Comparison of ENCODE assay signal across 8 cellular contexts in the genomic region with DNA sequence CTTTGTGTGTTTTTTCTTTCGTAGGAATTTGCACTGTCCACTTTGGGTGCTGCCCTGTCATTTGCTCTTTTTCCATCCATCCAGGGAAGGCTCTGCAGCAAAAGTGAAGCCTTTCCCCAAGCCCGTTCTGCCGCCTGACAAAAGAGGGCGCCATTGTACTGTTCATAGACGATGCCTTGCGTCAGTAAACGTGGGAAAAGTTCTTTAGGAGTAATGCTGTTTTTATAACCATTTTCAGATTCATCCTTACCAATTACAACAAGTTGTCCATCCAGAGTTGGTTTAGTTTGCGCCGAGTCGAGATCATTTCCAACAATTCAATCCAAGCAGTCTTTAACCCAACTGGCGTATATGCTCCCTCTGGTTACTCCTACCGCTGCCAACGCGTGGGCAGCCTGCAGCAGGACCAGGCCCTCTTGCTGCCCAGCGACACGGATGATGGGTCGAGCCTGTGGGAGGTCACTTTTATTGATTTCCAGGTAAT. TPM values are rescaled to one million over a fixed set of nuclear protein-coding genes. Genes with fewer than 3 reads are reported as not detected.
DNase-seq lines count a peak whose midpoint lies in the region; ATAC-seq, FAIRE-seq and TF ChIP-seq lines count a peak whose summit lies in the region.

No MANE protein-coding gene starts in this region.

- intact Hi-C loops in Panc1 (cut with micrococcal nuclease; ENCODE audit: unreplicated experiment) = no loop called here
- intact Hi-C loops in K562 (cut with micrococcal nuclease) = loop anchor here (1.0 to 10.0 kb wide), 6 partner anchors 24 to 1252 kb away; no protein-coding TSS in a partner anchor

- peak; percentile 82 to 93 for TF ChIP-seq RAD21 in K562 (CRISPR knock-in tag; conservative IDR thresholded peaks at IDR 0.05 in 1 of 2, IDR thresholded peaks at IDR 0.05 in 1 of 2)

- no peak for TF ChIP-seq EP300 in K562 (IDR thresholded peaks at IDR 0.05; ENCODE audit: low read length)

- H3K9me3 ChIP-seq in Panc1 (ENCODE audit: control insufficient read depth, insufficient read depth, low read depth, low read length) = no peaks in the 10 kb centered on the region
- H3K9me3 ChIP-seq in K562 (replicated peaks; ENCODE audit: control insufficient read depth, insufficient read depth, low read depth, low read length) = no peaks in the 10 kb centered on the region
- H3K9me3 ChIP-seq in iPS DF 6.9 (ENCODE audit: control insufficient read depth, insufficient read depth, low read length) = no peaks in the 10 kb centered on the region

- no peaks in the 10 kb centered on the region for H3K4me1 ChIP-seq in Panc1 (ENCODE audit: control insufficient read depth, insufficient read depth, low read length)
- peaks cover 0 to 10% of the 10 kb centered on the region in 2 experiments; a peak in 4 of 5 replicates for H3K4me1 ChIP-seq in K562 (replicated peaks in 1 of 2; ENCODE audit: control insufficient read depth in 2 of 2, insufficient read depth in 2 of 2, low read length in 2 of 2)
- no peaks in the 10 kb centered on the region for H3K4me1 ChIP-seq in iPS DF 6.9 (ENCODE audit: control insufficient read depth, insufficient read depth, low read length)

- CTCF ChIA-PET in Panc1 (lab: Charles Lee) (interaction anchor here (0.6 to 0.7 kb wide), 2 partner anchors 829 to 1840 kb away, joined by 3 read pairs; no protein-coding TSS in a partner anchor), K562 (lab: Yijun Ruan, JAX; ENCODE audit: low intra/inter-chr PET ratio) (interaction anchor here (0.8 to 1.3 kb wide), 2 partner anchors 37 to 1252 kb away, joined by 5 read pairs; no protein-coding TSS in a partner anchor)

- POLR2A ChIA-PET in Panc1 (lab: Charles Lee) (no interaction called here), K562 (lab: Yijun Ruan, JAX) (interaction anchor here (0.7 kb wide), 1 partner anchor 979 kb away, joined by 3 read pairs; no protein-coding TSS in a partner anchor)

- H3K4me2 ChIP-seq in K562 (ENCODE audit: insufficient read depth, low read length) = no peak overlapping the region

- H3K4me3 ChIP-seq in Jurkat, Clone E6-1 (ENCODE audit: low read length) = no peak overlapping the region
- H3K4me3 ChIP-seq in Panc1 (ENCODE audit: low read depth in 2 of 2, low read length in 2 of 2) (no peak overlapping the region), K562 (no peak overlapping the region), iPS DF 6.9 (ENCODE audit: low read length) (no peak overlapping the region)

- WGBS in K562 (ENCODE audit: insufficient coverage, low coverage, missing lambda C conversion rate) = 24% methylated on average over 17 of the region's 17 CpGs
- WGBS in iPS DF 6.9 (ENCODE audit: insufficient coverage, insufficient read length) = no CpG with 5 or more reads among the region's 17 CpGs

- H3K79me2 ChIP-seq in K562 (ENCODE audit: control insufficient read depth, insufficient read depth, low read length) = no peaks in the 10 kb centered on the region

- H2AFZ ChIP-seq in K562 (ENCODE audit: low read depth, low read length) = peak overlapping the region; percentile 7; the same call in 1 of the 2 replicates

- H4K20me1 ChIP-seq in K562 (replicated peaks; ENCODE audit: control insufficient read depth, insufficient read depth, low read length) = no peaks in the 10 kb centered on the region

- BruUV-seq in Panc1 (replicated peaks; lab: Mats Ljungman, UMichigan) (no TSS peak), K562 (replicated peaks; lab: Mats Ljungman, UMichigan) (no TSS peak)

- peak; percentile 88 for TF ChIP-seq CTCF in Panc1 (IDR thresholded peaks at IDR 0.05)
- peak; percentile 81 to 95 (median 95) for TF ChIP-seq CTCF in K562 (IDR thresholded peaks at IDR 0.05 in 2 of 3, conservative IDR thresholded peaks at IDR 0.05 in 1 of 3; ENCODE audit: insufficient read depth in 2 of 3, low read depth in 1 of 3, low read length in 3 of 3)

- H3K36me3 ChIP-seq in Panc1 (ENCODE audit: control insufficient read depth, insufficient read depth, low read length) = no peaks in the 10 kb centered on the region
- no peaks in the 10 kb centered on the region for H3K36me3 ChIP-seq in K562 (ENCODE audit: control insufficient read depth, insufficient read depth, low read length)
- H3K36me3 ChIP-seq in iPS DF 6.9 (ENCODE audit: control insufficient read depth, insufficient read depth, low read length) = no peaks in the 10 kb centered on the region

- H3K27me3 ChIP-seq in Panc1 (ENCODE audit: control insufficient read depth, insufficient read depth, low read length) (no peaks in the 10 kb centered on the region), K562 (ENCODE audit: control insufficient read depth in 2 of 2, insufficient read depth in 2 of 2, low read length in 2 of 2) (no peaks in the 10 kb centered on the region), iPS DF 6.9 (ENCODE audit: control insufficient read depth, insufficient read depth, low read length) (no peaks in the 10 kb centered on the region)

- H3K27ac ChIP-seq in Panc1 (ENCODE audit: low read length) (no peak overlapping the region), K562 (ENCODE audit: extremely low read depth, low read depth, low read length) (no peak overlapping the region), iPS DF 6.9 (ENCODE audit: low read length) (no peak overlapping the region)

- DNase-seq in G401 (ENCODE audit: low spot score) = peak; percentile 30
- DNase-seq in Jurkat, Clone E6-1 (ENCODE audit: low read depth, low spot score) = peak; percentile 68
- DNase-seq in Panc1 (ENCODE audit: low read depth, low spot score) = peak; percentile 22
- DNase-seq in K562 (ENCODE audit: extremely low read depth in 1 of 4, low spot score in 3 of 4) = peak; percentile 52 to 84 (median 56)
- peak; percentile 57 for DNase-seq in iPS DF 6.9 (ENCODE audit: low read depth, low spot score)
- peak; percentile 4 to 7 for DNase-seq in stimulated activated CD4-positive, alpha-beta T cell treated with anti-CD3 and anti-CD28 coated beads, Interleukin-1b, Interleukin-23, amount 100 ng/mL, for 4 hours (ENCODE audit: low read depth in 2 of 2)
- no peak for DNase-seq in activated CD4-positive, CD25-positive, alpha-beta regulatory T cell (lab: John Stamatoyannopoulos, UW)

- TF ChIP-seq POLR2A in K562 (conservative IDR thresholded peaks at IDR 0.05) = no peak

- no peak overlapping the region for H3K9ac ChIP-seq in K562 (ENCODE audit: insufficient read depth in 1 of 2, low read depth in 2 of 2, low read length in 2 of 2)

- FAIRE-seq in K562 (lab: Jason Lieb, UNC) = peak; percentile 92

- in situ Hi-C loops in G401 (cut with HindIII; ENCODE audit: low sequenced_read_pairs) = no loop called here
- in situ Hi-C loops in Panc1 (cut with HindIII; ENCODE audit: low pct_unique_long_range_greater_than_20kb, low sequenced_read_pairs) = no loop called here
- in situ Hi-C loops in K562 (cut with MboI) = no loop called here

- peak; percentile 85 for ATAC-seq in Panc1
- ATAC-seq in K562 = peak; percentile 93
- no peak for ATAC-seq in HG03354 (IDR thresholded peaks at IDR 0.05; ENCODE audit: poor library complexity, severe bottlenecking, unreplicated experiment)

- no peaks in the 10 kb centered on the region for H3K9me1 ChIP-seq in K562 (ENCODE audit: control insufficient read depth, insufficient read depth, low read length)

TF ChIP-seq in K562, 482 proteins besides CTCF, POLR2A, EP300 and RAD21 (continues in another document):
- TF ChIP-seq CC2D1A (IDR thresholded peaks at IDR 0.05) (0 out of 2 replicates have a peak, but pooled peaks have one; percentile 30), ZNF24 (IDR thresholded peaks at IDR 0.05) (0 out of 2 replicates have a peak, but pooled peaks have one; percentile 22), CHD1 (IDR thresholded peaks at IDR 0.05; ENCODE audit: low read length) (no peak), SMAD3 (CRISPR knock-in tag; conservative IDR thresholded peaks at IDR 0.05) (no peak), CEBPG (CRISPR knock-in tag; IDR thresholded peaks at IDR 0.05) (no peak), CEBPG (tag; conservative IDR thresholded peaks at IDR 0.05 in 1 of 2, IDR thresholded peaks at IDR 0.05 in 1 of 2) (peak in 1 of 2 experiments; percentile 25; a peak in 1 of 4 replicates), CREB1 (IDR thresholded peaks at IDR 0.05) (no peak), CREB1 (CRISPR knock-in tag; IDR thresholded peaks at IDR 0.05) (peak; percentile 68), SNRNP70 (optimal IDR thresholded peaks at IDR 0.05; ENCODE audit: low read depth, low read length) (no peak), ATF1 (CRISPR knock-in tag; IDR thresholded peaks at IDR 0.05) (no peak), ATF1 (tag; IDR thresholded peaks at IDR 0.05) (peak; percentile 41; the same call in 1 of the 2 replicates), ZNF274 (IDR thresholded peaks at IDR 0.05; ENCODE audit: borderline replicate concordance, low read depth, low read length) (no peak), BHLHE40 (IDR thresholded peaks at IDR 0.05; ENCODE audit: low read length) (no peak)

RNA-seq across cellular contexts. Expression of a gene that starts 34.3 kb away (rescaled TPM):
- total RNA-seq in G401 (2014; rRNA removed; shearing (Covaris generic)) = 3,610 and 4,613 TPM in 2 replicates
- polyA plus RNA-seq in Jurkat, Clone E6-1 (2012; ENCODE audit: insufficient read depth, insufficient read length) = 3,811 TPM
- 1,388 TPM for total RNA-seq in Panc1 (2021; ENCODE audit: unreplicated experiment)
- polyA plus RNA-seq in Panc1 (2012; ENCODE audit: insufficient read length) = 1,732 TPM
- 346 and 447 TPM in 2 replicates for total RNA-seq in K562 (2011; cell fraction: chromatin; rRNA removed; ENCODE audit: low replicate concordance)
- 526 and 614 TPM in 2 replicates for total RNA-seq in K562 (2011; cell fraction: nucleolus; rRNA removed)
- 1,360 and 2,588 TPM in 2 replicates for total RNA-seq in K562 (2011; cell fraction: nucleoplasm; rRNA removed)
- 4,345 and 7,063 TPM in 2 replicates for total RNA-seq in K562 (2014; rRNA removed)
- 6,408 and 7,046 TPM in 2 replicates for total RNA-seq in K562 (2014; rRNA removed; fragmentation: Illumina TruSeq; extraction: Trizol)
- total RNA-seq in K562 (2015; rRNA removed; fragmentation: Illumina TruSeq; extraction: Trizol) = 6,302 and 6,440 TPM in 2 replicates
- total RNA-seq in K562 (2021) = 3,252 and 3,488 TPM in 2 replicates
- 4,543 and 4,761 TPM in 2 replicates for polyA plus RNA-seq in K562 (2011; rRNA removed)
- 2,442 and 6,019 TPM in 2 replicates for polyA plus RNA-seq in K562 (2011; cell fraction: cytosol; rRNA removed)
- polyA plus RNA-seq in K562 (2011; cell fraction: nucleus; rRNA removed) = 1,013 and 2,216 TPM in 2 replicates
- 5,059 and 9,769 TPM in 2 replicates for polyA plus RNA-seq in K562 (2012)
- 5,425 and 5,953 TPM in 2 replicates for polyA plus RNA-seq in K562 (2014; fragmentation: Illumina TruSeq; extraction: Trizol)
- polyA plus RNA-seq in K562 (2014; fragmentation: Nextera tagmentation; extraction: Ambion mirVana) = 1,000 to 10,000 TPM; 5,181 to 6,445 TPM
- 7,344 and 10,689 TPM in 2 replicates for polyA plus RNA-seq in K562 (2014; rRNA removed)
- polyA minus RNA-seq in K562 (2011; rRNA and poly(A)+ RNA removed) = 6,635 and 7,075 TPM in 2 replicates
- polyA minus RNA-seq in K562 (2011; cell fraction: cytosol; rRNA and poly(A)+ RNA removed) = 1,206 and 1,219 TPM in 2 replicates
- polyA minus RNA-seq in K562 (2011; cell fraction: nucleus; rRNA and poly(A)+ RNA removed) = 123 and 336 TPM in 2 replicates

Comparison
In these comparisons a context has a peak if more than half of its experiments do, and no peak if none do; other contexts are left out.
1. DNase-seq: peak in G401 (single experiment), Jurkat, Clone E6-1 (single experiment), Panc1 (single experiment), K562 (4 of 4), iPS DF 6.9 (single experiment) and stimulated activated CD4-positive, alpha-beta T cell treated with anti-CD3 and anti-CD28 coated beads, Interleukin-1b, Interleukin-23, amount 100 ng/mL, for 4 hours (2 of 2); none in activated CD4-positive, CD25-positive, alpha-beta regulatory T cell (0 of 4).